Comparison of ENCODE assay signal across 21 cellular contexts in the genomic region with DNA sequence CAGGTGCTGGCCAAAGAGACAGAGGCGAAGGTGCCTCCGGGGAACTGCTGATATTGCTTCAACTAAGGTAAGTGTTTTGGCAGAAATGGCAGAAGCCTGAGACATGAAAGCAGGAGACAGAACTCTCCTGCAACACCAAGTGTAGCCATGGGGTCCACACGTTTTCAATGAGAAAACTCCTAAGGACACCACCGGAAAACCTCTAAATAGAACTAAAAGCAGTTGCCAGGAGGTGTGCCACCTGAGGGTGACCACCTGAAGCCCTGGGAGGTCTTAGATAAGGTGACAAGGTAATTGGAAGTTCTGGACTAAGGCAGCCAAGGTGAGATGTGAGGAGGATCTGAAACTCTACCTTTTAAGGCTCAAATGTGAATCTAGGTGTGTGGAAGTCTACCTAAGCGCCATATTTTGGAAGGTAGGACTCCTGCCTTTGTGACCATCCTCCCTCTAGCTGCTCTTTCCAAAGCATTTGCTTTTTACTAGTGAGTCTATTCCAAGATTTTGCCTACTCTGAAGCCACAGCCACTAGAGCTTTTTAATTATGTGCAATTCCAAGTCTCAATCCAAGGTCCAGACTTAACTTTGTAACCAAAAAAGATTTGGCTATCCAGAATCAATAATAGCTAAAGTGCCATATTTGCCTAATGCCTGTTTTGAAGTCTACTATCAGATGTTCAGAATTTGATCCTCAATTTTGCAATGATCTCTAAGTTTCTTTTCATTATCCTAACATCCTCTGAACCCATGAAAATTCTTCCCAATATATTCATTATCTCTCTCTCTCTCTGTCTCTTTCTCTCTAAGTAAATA.
"Had no signal": no experiment of that assay in that cellular context is flagged by ENCODE, and none has a peak within 500 bp of the region (broad histone marks: within the 10 kb centered on the region; RNA-seq: fewer than 3 reads in every experiment).

No MANE protein-coding gene starts in this region.

- H3K4me1 ChIP-seq: uterus had no signal

- DNase-seq: activated CD4-positive, alpha-beta T cell treated with anti-CD3 and anti-CD28 coated beads, Interleukin-2, amount 50 U/mL, for 4 hours; activated CD8-positive, alpha-beta memory T cell treated with anti-CD3 and anti-CD28 coated beads for 24 hours; activated CD8-positive, alpha-beta memory T cell treated with anti-CD3 and anti-CD28 coated beads, Interleukin-2, amount 50 U/mL, for 4 hours; activated effector memory CD4-positive, alpha-beta T cell treated with anti-CD3 and anti-CD28 coated beads, Interleukin-2, amount 50 U/mL, for 16 hours; activated naive CD4-positive, alpha-beta T cell treated with anti-CD3 and anti-CD28 coated beads, Interleukin-2, amount 50 U/mL, for 16 hours; activated naive CD8-positive, alpha-beta T cell treated with anti-CD3 and anti-CD28 coated beads, Interleukin-2, amount 50 U/mL, for 24 hours; activated T-cell treated with anti-CD3 and anti-CD28 coated beads, Interleukin-2, amount 50 U/mL, for 4 hours; body of pancreas; effector memory CD4-positive, alpha-beta T cell; left lung; pancreas; psoas muscle; stimulated activated CD4-positive, alpha-beta T cell treated with anti-CD3 and anti-CD28 coated beads, Interleukin-12 subunit alpha, Interleukin-12 subunit beta, amount 100 ng/mL, for 4 hours; stimulated activated CD4-positive, alpha-beta T cell treated with anti-CD3 and anti-CD28 coated beads, Interleukin-4, amount 100 ng/mL, for 4 hours; stimulated activated naive CD8-positive, alpha-beta T cell treated with anti-CD3 and anti-CD28 coated beads, Interleukin-15, amount 100 ng/mL, for 72 hours; T-helper 9 cell; uterus had no signal

- ATAC-seq: activated naive CD8-positive, alpha-beta T cell treated with anti-CD3 and anti-CD28 coated beads, Interleukin-2, amount 50 U/mL, for 24 hours; activated T-cell treated with anti-CD3 and anti-CD28 coated beads, Interleukin-2, amount 50 U/mL, for 4 hours; body of pancreas; natural killer cell treated with Interleukin-12 subunit alpha and Interleukin-12 subunit beta and Interleukin-15 and Interleukin-18, amount 100 ng/mL, for 72 hours; pancreas; psoas muscle; stimulated activated naive CD8-positive, alpha-beta T cell treated with anti-CD3 and anti-CD28 coated beads, Interleukin-15, amount 100 ng/mL, for 72 hours had no signal

- H3K27me3 ChIP-seq: body of pancreas, pancreas, right atrium auricular region, tibial nerve had no signal

- H3K9me3 Mint-ChIP-seq: activated naive CD8-positive, alpha-beta T cell treated with anti-CD3 and anti-CD28 coated beads, Interleukin-2, amount 50 U/mL, for 24 hours; activated T-cell treated with anti-CD3 and anti-CD28 coated beads, Interleukin-2, amount 50 U/mL, for 4 hours; natural killer cell treated with Interleukin-12 subunit alpha and Interleukin-12 subunit beta and Interleukin-15 and Interleukin-18, amount 100 ng/mL, for 72 hours; stimulated activated naive CD8-positive, alpha-beta T cell treated with anti-CD3 and anti-CD28 coated beads, Interleukin-15, amount 100 ng/mL, for 72 hours had no signal

- H3K9me3 ChIP-seq: body of pancreas, left lung, neutrophil, pancreas, psoas muscle, right atrium auricular region, tibial nerve, uterus had no signal

- H3K4me3 ChIP-seq: body of pancreas, left lung, pancreas, psoas muscle, right atrium auricular region, tibial nerve, uterus had no signal

- FAIRE-seq: pancreas had no signal

- H3K4me3 Mint-ChIP-seq: activated naive CD8-positive, alpha-beta T cell treated with anti-CD3 and anti-CD28 coated beads, Interleukin-2, amount 50 U/mL, for 24 hours; activated T-cell treated with anti-CD3 and anti-CD28 coated beads, Interleukin-2, amount 50 U/mL, for 4 hours; natural killer cell treated with Interleukin-12 subunit alpha and Interleukin-12 subunit beta and Interleukin-15 and Interleukin-18, amount 100 ng/mL, for 72 hours; stimulated activated naive CD8-positive, alpha-beta T cell treated with anti-CD3 and anti-CD28 coated beads, Interleukin-15, amount 100 ng/mL, for 72 hours had no signal

- H3K36me3 Mint-ChIP-seq: natural killer cell treated with Interleukin-12 subunit alpha and Interleukin-12 subunit beta and Interleukin-15 and Interleukin-18, amount 100 ng/mL, for 72 hours had no signal

- H3K36me3 ChIP-seq: left lung, neutrophil, pancreas, right atrium auricular region, tibial nerve, uterus had no signal

- H3K27ac ChIP-seq: body of pancreas, neutrophil, pancreas, psoas muscle, right atrium auricular region, tibial nerve, uterus had no signal

- H3K27ac Mint-ChIP-seq: activated naive CD8-positive, alpha-beta T cell treated with anti-CD3 and anti-CD28 coated beads, Interleukin-2, amount 50 U/mL, for 24 hours; natural killer cell treated with Interleukin-12 subunit alpha and Interleukin-12 subunit beta and Interleukin-15 and Interleukin-18, amount 100 ng/mL, for 72 hours; stimulated activated naive CD8-positive, alpha-beta T cell treated with anti-CD3 and anti-CD28 coated beads, Interleukin-15, amount 100 ng/mL, for 72 hours had no signal
